8 cellular contexts compared by ENCODE assay signal in the genomic region with DNA sequence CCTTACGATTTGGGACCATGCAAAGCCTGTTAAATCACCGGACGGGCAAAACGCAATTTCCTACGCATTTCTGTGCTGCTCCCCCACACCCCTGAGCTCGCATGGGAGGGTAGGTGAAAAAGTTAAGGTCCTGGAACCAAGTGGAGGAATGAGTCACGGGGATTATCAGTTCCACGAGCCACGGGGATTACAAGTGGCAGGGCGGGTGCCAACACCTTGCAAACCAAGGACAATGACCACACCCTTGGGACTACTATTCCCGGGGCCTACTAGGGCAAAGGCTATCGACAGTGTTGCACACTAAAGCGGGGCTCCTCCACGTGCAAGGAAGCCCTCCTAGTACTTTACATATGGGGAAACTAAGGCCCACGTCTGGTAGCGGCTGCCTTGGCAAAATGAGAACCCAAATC. TPM values are rescaled to one million over a fixed set of nuclear protein-coding genes. Genes with fewer than 3 reads are reported as not detected.
DNase-seq lines count a peak whose midpoint lies in the region; ATAC-seq, FAIRE-seq and TF ChIP-seq lines count a peak whose summit lies in the region.

No MANE protein-coding gene starts in this region.

- H3K27me3 ChIP-seq in IMR-90 (ENCODE audit: control insufficient read depth, insufficient read depth, low read length) (no peaks in the 10 kb centered on the region), pancreas (no peaks in the 10 kb centered on the region)

- FAIRE-seq in A549 (lab: Jason Lieb, UNC) (no peak), pancreas (lab: Jason Lieb, UNC) (no peak)

- ATAC-seq in A549, result peak; percentile 59 to 66
- peak; percentile 5 for ATAC-seq in GM18868 (IDR thresholded peaks at IDR 0.05; ENCODE audit: unreplicated experiment)
- peak; percentile 5 for ATAC-seq in IMR-90 (ENCODE audit: low read depth)
- peak; percentile 61 to 71 (median 66) for ATAC-seq in pancreas
- ATAC-seq in GM21360 (IDR thresholded peaks at IDR 0.05; ENCODE audit: unreplicated experiment), result no peak

- H4K91ac ChIP-seq in IMR-90 (ENCODE audit: insufficient read depth, low read depth, low read length), result peak overlapping the region; percentile 9

- H2AK9ac ChIP-seq in IMR-90 (replicated peaks; ENCODE audit: low read depth, low read length, poor library complexity), result peak overlapping the region; percentile 75

- no peak for TF ChIP-seq EP300 in A549 (IDR thresholded peaks at IDR 0.05)

- peaks cover 16% of the 10 kb centered on the region for H3K9me1 ChIP-seq in IMR-90 (ENCODE audit: insufficient read depth, low read length)

- H4K8ac ChIP-seq in IMR-90 (ENCODE audit: low read depth in 2 of 2, low read length in 2 of 2), result peak overlapping the region; percentile 3 to 72; a peak in 3 of 4 replicates

- TF ChIP-seq RAD21 in A549 (conservative IDR thresholded peaks at IDR 0.05 in 1 of 2, IDR thresholded peaks at IDR 0.05 in 1 of 2) (no peak), IMR-90 (IDR thresholded peaks at IDR 0.05; ENCODE audit: low read length) (no peak)

- no peaks in the 10 kb centered on the region for H3K9me3 ChIP-seq in A549
- H3K9me3 ChIP-seq in IMR-90 (ENCODE audit: control insufficient read depth, insufficient read depth, low read length), result no peaks in the 10 kb centered on the region
- peaks cover 0 to 4% (median 0%) of the 10 kb centered on the region in 4 donors for H3K9me3 ChIP-seq in pancreas

- peak overlapping the region; percentile 47 for H3K23ac ChIP-seq in IMR-90 (ENCODE audit: low read depth, low read length)

- no peaks in the 10 kb centered on the region for H3K27me3 Mint-ChIP-seq in activated T-helper 2 cell treated with anti-CD3 and anti-CD28 coated beads, Interferon-gamma antibody, Interleukin-2, Interleukin-4, amounts not matched to agents 10 μg/mL and 5 μg/mL and 100 μg/mL, durations not matched to agents 14 hours and 24 hours and 36 hours (ENCODE audit: low read depth)
- H3K27me3 Mint-ChIP-seq in glutamatergic neuron (ENCODE audit: unreplicated experiment), result peaks cover 12% of the 10 kb centered on the region

- peak overlapping the region; percentile 36 for H3K14ac ChIP-seq in IMR-90 (replicated peaks; ENCODE audit: low read depth, low read length)

- POLR2A ChIA-PET in A549 (lab: Yijun Ruan, JAX), result interaction anchor here (0.9 to 2.4 kb wide), 10 partner anchors 9 to 186 kb away, joined by 3 to 31 read pairs (median 4); a partner anchor contains a TSS
- POLR2A ChIA-PET in IMR-90 (lab: Charles Lee; ENCODE audit: unreplicated experiment), result interaction anchor here (0.7 to 1.2 kb wide), 3 partner anchors 10 to 246 kb away, joined by 3 to 6 read pairs (median 3); a partner anchor contains a TSS

- peak overlapping the region; percentile 7 for H3K4ac ChIP-seq in IMR-90 (ENCODE audit: low read depth, low read length)

- H2BK20ac ChIP-seq in IMR-90 (ENCODE audit: low read depth, low read length), result no peak overlapping the region

- WGBS in A549 (ENCODE audit: missing lambda C conversion rate), result 1% methylated on average over 16 of the region's 16 CpGs
- WGBS in IMR-90 (ENCODE audit: extremely low coverage in 2 of 2, insufficient read length in 1 of 2), 2 experiments, result 25% methylated on average over 1 of the region's 16 CpGs; no CpG with 5 or more reads in 1 of the 2 experiments
- WGBS in pancreas, 2 donors, result 5 to 6% methylated on average over 16 of the region's 16 CpGs

- peak overlapping the region; percentile 22 for H2BK5ac ChIP-seq in IMR-90 (ENCODE audit: low read depth, low read length, poor library complexity, severe bottlenecking)

- CTCF ChIA-PET in A549 (lab: Yijun Ruan, JAX), result interaction anchor here (0.6 to 2.2 kb wide), 7 partner anchors 8 to 185 kb away, joined by 3 to 11 read pairs (median 5); a partner anchor contains a TSS
- CTCF ChIA-PET in IMR-90 (lab: Yijun Ruan, JAX), result interaction anchor here (1.0 kb wide), 1 partner anchor 21 kb away, joined by 3 read pairs; no protein-coding TSS in a partner anchor

- H3K9ac ChIP-seq in IMR-90 (ENCODE audit: low read depth, low read length), result peak overlapping the region; percentile 53

- no peak overlapping the region; the same call in 1 of the 2 replicates for H3K56ac ChIP-seq in IMR-90 (ENCODE audit: extremely low read depth, insufficient read depth, low read length)

- dilution Hi-C loops in IMR-90 (cut with HindIII; ENCODE audit: low sequenced_read_pairs, unreplicated experiment), result no loop called here

- peak overlapping the region; percentile 61; the same call in 1 of the 2 replicates for H2AK5ac ChIP-seq in IMR-90 (ENCODE audit: low read depth, low read length)

- H3K36me3 ChIP-seq in IMR-90 (ENCODE audit: control insufficient read depth, insufficient read depth, low read length), result peaks cover 33% of the 10 kb centered on the region
- peaks cover 0 to 23% (median 0%) of the 10 kb centered on the region in 3 donors for H3K36me3 ChIP-seq in pancreas

- H4K20me1 ChIP-seq in IMR-90 (ENCODE audit: insufficient read depth, low read length), result no peaks in the 10 kb centered on the region

- DNase-seq in A549 (ENCODE audit: low read depth in 1 of 2, low spot score in 1 of 2) (peak; percentile 39 to 69), IMR-90 (peak; percentile 6), glutamatergic neuron (no peak), pancreas (peak in 4 of 6 donors; percentile 55 to 79 (median 75)), cortex of kidney (lab: John Stamatoyannopoulos, UW) (no peak)
- DNase-seq in activated T-helper 2 cell treated with anti-CD3 and anti-CD28 coated beads, Interferon-gamma antibody, Interleukin-2, Interleukin-4, amounts not matched to agents 10 μg/mL and 5 μg/mL and 100 μg/mL, durations not matched to agents 14 hours and 24 hours and 36 hours (ENCODE audit: low spot score), result no peak

- peak overlapping the region; percentile 73 for H3K4me2 ChIP-seq in A549
- peak overlapping the region; percentile 87 for H3K4me2 ChIP-seq in IMR-90 (ENCODE audit: low read depth, low read length)

- peak overlapping the region; percentile 99 for H3K4me3 Mint-ChIP-seq in activated T-helper 2 cell treated with anti-CD3 and anti-CD28 coated beads, Interferon-gamma antibody, Interleukin-2, Interleukin-4, amounts not matched to agents 10 μg/mL and 5 μg/mL and 100 μg/mL, durations not matched to agents 14 hours and 24 hours and 36 hours (ENCODE audit: low read depth)
- H3K4me3 Mint-ChIP-seq in glutamatergic neuron (ENCODE audit: unreplicated experiment), result peak overlapping the region; percentile 100

- peak overlapping the region; percentile 83 for H3K4me3 ChIP-seq in A549
- H3K4me3 ChIP-seq in IMR-90 (ENCODE audit: insufficient read depth, low read depth, low read length), result peak overlapping the region; percentile 56
- H3K4me3 ChIP-seq in pancreas, result peak overlapping the region; percentile 43 to 92 (median 78)

- no peak overlapping the region for H3K18ac ChIP-seq in IMR-90 (ENCODE audit: low read depth, low read length)

- no peak for TF ChIP-seq POLR2A in A549 (IDR thresholded peaks at IDR 0.05; ENCODE audit: low read length)
- no peak for TF ChIP-seq POLR2A in IMR-90 (IDR thresholded peaks at IDR 0.05; ENCODE audit: low read depth, low read length)

- H3K36me3 Mint-ChIP-seq in activated T-helper 2 cell treated with anti-CD3 and anti-CD28 coated beads, Interferon-gamma antibody, Interleukin-2, Interleukin-4, amounts not matched to agents 10 μg/mL and 5 μg/mL and 100 μg/mL, durations not matched to agents 14 hours and 24 hours and 36 hours (ENCODE audit: low read depth), result peaks cover 39% of the 10 kb centered on the region
- peaks cover 4% of the 10 kb centered on the region for H3K36me3 Mint-ChIP-seq in glutamatergic neuron (ENCODE audit: unreplicated experiment)

- TF ChIP-seq CTCF in A549 (IDR thresholded peaks at IDR 0.05) (no peak), IMR-90 (conservative IDR thresholded peaks at IDR 0.05; ENCODE audit: low read depth, low read length) (no peak), glutamatergic neuron (IDR thresholded peaks at IDR 0.05; ENCODE audit: partially characterized antibody, unreplicated experiment) (no peak), pancreas (IDR thresholded peaks at IDR 0.05) (no peak)

- H3K4me1 ChIP-seq in A549 (peaks cover 15% of the 10 kb centered on the region), IMR-90 (ENCODE audit: control insufficient read depth, insufficient read depth, low read length) (peaks cover 6% of the 10 kb centered on the region), pancreas (peaks cover 3 to 9% (median 5%) of the 10 kb centered on the region in 3 donors)

- in situ Hi-C loops in IMR-90 (cut with MboI; ENCODE audit: low sequenced_read_pairs), result no loop called here

- H2AFZ ChIP-seq in IMR-90 (replicated peaks; ENCODE audit: low read length, poor library complexity), result peak overlapping the region; percentile 89

- H3K27ac ChIP-seq in A549, result peak overlapping the region; percentile 85 to 91
- H3K27ac ChIP-seq in IMR-90 (ENCODE audit: insufficient read depth, low read length), result peak overlapping the region; percentile 49
- peak overlapping the region; percentile 63 to 84 (median 78) for H3K27ac ChIP-seq in pancreas

- H4K5ac ChIP-seq in IMR-90 (ENCODE audit: low read depth, low read length), result peak overlapping the region; percentile 8

- H2BK15ac ChIP-seq in IMR-90 (ENCODE audit: low read depth, low read length), result no peak overlapping the region

- H3K79me1 ChIP-seq in IMR-90 (ENCODE audit: low read depth in 1 of 2, low read length in 2 of 2), result peaks cover 33 to 47% of the 10 kb centered on the region in 2 experiments

- TSS peak; percentile 64 for BruUV-seq in IMR-90 (replicated peaks; lab: Mats Ljungman, UMichigan)

- intact Hi-C loops in IMR-90 (cut with micrococcal nuclease) (loop anchor here (1.0 to 2.0 kb wide), 3 partner anchors 27 to 196 kb away; a partner anchor contains a TSS), pancreas (cut with DNase I) (no loop called here)
- intact Hi-C loops in activated T-helper 2 cell treated with anti-CD3 and anti-CD28 coated beads, Interferon-gamma antibody, Interleukin-2, Interleukin-4, amounts not matched to agents 10 μg/mL and 5 μg/mL and 100 μg/mL, durations not matched to agents 14 hours and 24 hours and 36 hours (cut with micrococcal nuclease), result loop anchor here (1.0 kb wide), 3 partner anchors 26 to 207 kb away; a partner anchor contains a TSS

- peak overlapping the region; percentile 97 for H3K27ac Mint-ChIP-seq in activated T-helper 2 cell treated with anti-CD3 and anti-CD28 coated beads, Interferon-gamma antibody, Interleukin-2, Interleukin-4, amounts not matched to agents 10 μg/mL and 5 μg/mL and 100 μg/mL, durations not matched to agents 14 hours and 24 hours and 36 hours
- peak overlapping the region; percentile 78 for H3K27ac Mint-ChIP-seq in glutamatergic neuron (ENCODE audit: unreplicated experiment)

- H2BK120ac ChIP-seq in IMR-90 (ENCODE audit: low read depth, low read length), result no peak overlapping the region

- no peaks in the 10 kb centered on the region for H3K9me3 Mint-ChIP-seq in activated T-helper 2 cell treated with anti-CD3 and anti-CD28 coated beads, Interferon-gamma antibody, Interleukin-2, Interleukin-4, amounts not matched to agents 10 μg/mL and 5 μg/mL and 100 μg/mL, durations not matched to agents 14 hours and 24 hours and 36 hours
- peaks cover 11% of the 10 kb centered on the region for H3K9me3 Mint-ChIP-seq in glutamatergic neuron (ENCODE audit: unreplicated experiment)

- peaks cover 28% of the 10 kb centered on the region for H3K4me1 Mint-ChIP-seq in activated T-helper 2 cell treated with anti-CD3 and anti-CD28 coated beads, Interferon-gamma antibody, Interleukin-2, Interleukin-4, amounts not matched to agents 10 μg/mL and 5 μg/mL and 100 μg/mL, durations not matched to agents 14 hours and 24 hours and 36 hours (ENCODE audit: low read depth)
- H3K4me1 Mint-ChIP-seq in glutamatergic neuron (ENCODE audit: low read depth, unreplicated experiment), result peaks cover 6% of the 10 kb centered on the region

RNA-seq across cellular contexts. Expression of a gene that starts 0.4 kb away (rescaled TPM):
- polyA plus RNA-seq in A549 (2011; rRNA removed) (51.6 and 52.3 TPM in 2 replicates), A549 (2017; fragmentation: RNase III; extraction: RNeasy Plus Mini Kit Qiagen cat#74134 plus additional on column Dnase treatment) (40.8 to 43.3 TPM (median 42.3 TPM) in 3 replicates), IMR-90 (2012; rRNA removed) (22.8 and 25.6 TPM in 2 replicates), pancreas (10 to 100 TPM; 20.7 to 22.1 TPM)
- polyA plus RNA-seq in A549 (2012; cell fraction: cytosol; rRNA removed), result 19.8 and 25.3 TPM in 2 replicates
- 70.6 and 78.0 TPM in 2 replicates for polyA plus RNA-seq in A549 (2012; cell fraction: nucleus; rRNA removed)
- polyA minus RNA-seq in A549 (2011; rRNA and poly(A)+ RNA removed), result 56.6 and 65.7 TPM in 2 replicates
- total RNA-seq in IMR-90 (2012; rRNA removed) (25.0 and 32.3 TPM in 2 replicates), glutamatergic neuron (ENCODE audit: unreplicated experiment) (39.4 TPM), pancreas (10 to 100 TPM; 24.9 to 48.3 (median 35.0) TPM)
- polyA plus RNA-seq in IMR-90 (2012; cell fraction: cytosol; rRNA removed), result 12.7 and 18.2 TPM in 2 replicates
- 30.4 and 42.7 TPM in 2 replicates for polyA plus RNA-seq in IMR-90 (2012; cell fraction: nucleus; rRNA removed; ENCODE audit: low replicate concordance)
- total RNA-seq in activated T-helper 2 cell treated with anti-CD3 and anti-CD28 coated beads, Interferon-gamma antibody, Interleukin-2, Interleukin-4, amounts not matched to agents 10 μg/mL and 5 μg/mL and 100 μg/mL, durations not matched to agents 14 hours and 24 hours and 36 hours, result 26.3 and 29.6 TPM in 2 replicates

RNA-seq across cellular contexts. Expression of a gene that starts 0.7 kb away (rescaled TPM):
- polyA plus RNA-seq in A549 (2011; rRNA removed) (29.9 and 31.9 TPM in 2 replicates), A549 (2017; fragmentation: RNase III; extraction: RNeasy Plus Mini Kit Qiagen cat#74134 plus additional on column Dnase treatment) (14.6 to 17.8 TPM (median 15.3 TPM) in 3 replicates), IMR-90 (2012; rRNA removed) (19.2 and 20.7 TPM in 2 replicates), pancreas (10 to 100 TPM; 21.1 to 22.9 TPM)
- polyA plus RNA-seq in A549 (2012; cell fraction: cytosol; rRNA removed), result 20.6 and 21.5 TPM in 2 replicates
- polyA plus RNA-seq in A549 (2012; cell fraction: nucleus; rRNA removed), result 47.6 and 52.1 TPM in 2 replicates
- 25.7 and 29.4 TPM in 2 replicates for polyA minus RNA-seq in A549 (2011; rRNA and poly(A)+ RNA removed)
- total RNA-seq in IMR-90 (2012; rRNA removed) (10.8 and 13.1 TPM in 2 replicates), glutamatergic neuron (ENCODE audit: unreplicated experiment) (18.0 TPM), pancreas (10 to 100 TPM in 1 of 6 donors, 1 to 10 TPM in 5; 3.9 to 10.5 (median 6.6) TPM)
- 6.6 and 7.8 TPM in 2 replicates for polyA plus RNA-seq in IMR-90 (2012; cell fraction: cytosol; rRNA removed)
- polyA plus RNA-seq in IMR-90 (2012; cell fraction: nucleus; rRNA removed; ENCODE audit: low replicate concordance), result 72.0 and 88.6 TPM in 2 replicates
- 17.0 and 18.9 TPM in 2 replicates for total RNA-seq in activated T-helper 2 cell treated with anti-CD3 and anti-CD28 coated beads, Interferon-gamma antibody, Interleukin-2, Interleukin-4, amounts not matched to agents 10 μg/mL and 5 μg/mL and 100 μg/mL, durations not matched to agents 14 hours and 24 hours and 36 hours

RNA-seq across cellular contexts. Expression of a gene that starts 26.1 kb away (rescaled TPM):
- polyA plus RNA-seq in A549 (2011; rRNA removed), result 159 and 177 TPM in 2 replicates
- 83.2 and 85.0 TPM in 2 replicates for polyA plus RNA-seq in A549 (2012; cell fraction: cytosol; rRNA removed)
- 54.5 and 62.1 TPM in 2 replicates for polyA plus RNA-seq in A549 (2012; cell fraction: nucleus; rRNA removed)
- 97.1 to 98.9 TPM (median 98.3 TPM) in 3 replicates for polyA plus RNA-seq in A549 (2017; fragmentation: RNase III; extraction: RNeasy Plus Mini Kit Qiagen cat#74134 plus additional on column Dnase treatment)
- 54.7 and 65.4 TPM in 2 replicates for polyA minus RNA-seq in A549 (2011; rRNA and poly(A)+ RNA removed)
- total RNA-seq in IMR-90 (2012; rRNA removed), result 57.7 and 61.7 TPM in 2 replicates
- 92.3 and 94.2 TPM in 2 replicates for polyA plus RNA-seq in IMR-90 (2012; rRNA removed)
- polyA plus RNA-seq in IMR-90 (2012; cell fraction: cytosol; rRNA removed), result 65.8 and 82.6 TPM in 2 replicates
- polyA plus RNA-seq in IMR-90 (2012; cell fraction: nucleus; rRNA removed; ENCODE audit: low replicate concordance), result 27.8 and 83.8 TPM in 2 replicates
- total RNA-seq in activated T-helper 2 cell treated with anti-CD3 and anti-CD28 coated beads, Interferon-gamma antibody, Interleukin-2, Interleukin-4, amounts not matched to agents 10 μg/mL and 5 μg/mL and 100 μg/mL, durations not matched to agents 14 hours and 24 hours and 36 hours, result 94.0 and 96.5 TPM in 2 replicates
- total RNA-seq in glutamatergic neuron (ENCODE audit: unreplicated experiment), result 47.1 TPM
- total RNA-seq in pancreas, result 10 to 100 TPM; 33.1 to 74.7 (median 43.1) TPM
- 10 to 100 TPM; 17.7 to 33.7 TPM for polyA plus RNA-seq in pancreas

RNA-seq across cellular contexts. Expression of a gene that starts 56.3 kb away (rescaled TPM):
- 81.0 and 94.6 TPM in 2 replicates for polyA plus RNA-seq in A549 (2011; rRNA removed)
- 127 and 130 TPM in 2 replicates for polyA plus RNA-seq in A549 (2012; cell fraction: cytosol; rRNA removed)
- 94.4 and 121 TPM in 2 replicates for polyA plus RNA-seq in A549 (2012; cell fraction: nucleus; rRNA removed)
- polyA plus RNA-seq in A549 (2017; fragmentation: RNase III; extraction: RNeasy Plus Mini Kit Qiagen cat#74134 plus additional on column Dnase treatment), result 53.0 to 61.3 TPM (median 57.5 TPM) in 3 replicates
- polyA minus RNA-seq in A549 (2011; rRNA and poly(A)+ RNA removed), result 57.0 and 66.1 TPM in 2 replicates
- total RNA-seq in IMR-90 (2012; rRNA removed), result 53.3 and 79.9 TPM in 2 replicates
- 98.3 and 122 TPM in 2 replicates for polyA plus RNA-seq in IMR-90 (2012; rRNA removed)
- 106 and 143 TPM in 2 replicates for polyA plus RNA-seq in IMR-90 (2012; cell fraction: cytosol; rRNA removed)
- polyA plus RNA-seq in IMR-90 (2012; cell fraction: nucleus; rRNA removed; ENCODE audit: low replicate concordance), result 43.3 and 75.0 TPM in 2 replicates
- 145 and 146 TPM in 2 replicates for total RNA-seq in activated T-helper 2 cell treated with anti-CD3 and anti-CD28 coated beads, Interferon-gamma antibody, Interleukin-2, Interleukin-4, amounts not matched to agents 10 μg/mL and 5 μg/mL and 100 μg/mL, durations not matched to agents 14 hours and 24 hours and 36 hours
- total RNA-seq in glutamatergic neuron (ENCODE audit: unreplicated experiment), result 15.5 TPM
- 100 to 1,000 TPM in 1 of 6 donors, 10 to 100 TPM in 5; 10.9 to 111 (median 29.0) TPM for total RNA-seq in pancreas
- polyA plus RNA-seq in pancreas, result 10 to 100 TPM; 37.6 to 41.3 TPM

Comparison
In these comparisons a context has a peak if more than half of its experiments do, and no peak if none do; other contexts are left out.
1. DNase-seq: peak in A549 (2 of 2), IMR-90 (single experiment) and pancreas (4 of 6); none in activated T-helper 2 cell treated with anti-CD3 and anti-CD28 coated beads, Interferon-gamma antibody, Interleukin-2, Interleukin-4, amounts not matched to agents 10 μg/mL and 5 μg/mL and 100 μg/mL, durations not matched to agents 14 hours and 24 hours and 36 hours (single experiment), glutamatergic neuron (single experiment) and cortex of kidney (single experiment).
2. intact Hi-C loops: an anchor here in IMR-90 (1.0 to 2.0 kb wide) and activated T-helper 2 cell treated with anti-CD3 and anti-CD28 coated beads, Interferon-gamma antibody, Interleukin-2, Interleukin-4, amounts not matched to agents 10 μg/mL and 5 μg/mL and 100 μg/mL, durations not matched to agents 14 hours and 24 hours and 36 hours (1.0 kb wide); none called in pancreas.
3. Peak in every context shown above with its lines, with median percentiles within 50 percentile points of each other: H3K27ac ChIP-seq and H3K4me3 ChIP-seq.